Comparison of ENCODE assay signal across 8 cellular contexts in genomic region chr10:45464958-45465567, GRCh38.
DNase-seq lines count a peak whose midpoint lies in the region; ATAC-seq and TF ChIP-seq lines count a peak whose summit lies in the region.

No MANE protein-coding gene starts in this region.

- no peak overlapping the region for H3K4me3 ChIP-seq in adrenal gland

- H3K9me3 ChIP-seq in T-helper 17 cell (ENCODE audit: control insufficient read depth, low read length, poor library complexity, severe bottlenecking): no peaks in the 10 kb centered on the region
- no peaks in the 10 kb centered on the region for H3K9me3 ChIP-seq in adrenal gland (replicated peaks in 1 of 3)

- intact Hi-C loops in adrenal gland (cut with DNase I) (loop anchor here (5.0 to 10.0 kb wide), 3 partner anchors 130 to 213 kb away; partner anchors contain the start of gene ZFAND4 (in 2 of the 2)), left ventricle myocardium superior (cut with micrococcal nuclease) (no loop called here), sciatic nerve (cut with DNase I) (loop anchor here (10.0 kb wide), 1 partner anchor 120 kb away; no protein-coding TSS in a partner anchor)

- WGBS in adrenal gland, 4 donors: 17 to 25% (median 20%) methylated on average over 4 to 6 of the region's 6 CpGs

- TF ChIP-seq POLR2A in adrenal gland (IDR thresholded peaks at IDR 0.05): no peak

- peak overlapping the region; percentile 80 for H3K27ac Mint-ChIP-seq in T-helper 17 cell

- in situ Hi-C loops in KBM-7 (cut with MboI; ENCODE audit: low pct_unique_long_range_greater_than_20kb, low sequenced_read_pairs): no loop called here

- TF ChIP-seq CTCF in adrenal gland (IDR thresholded peaks at IDR 0.05): peak; percentile 88 to 96 (median 94)

- no peak overlapping the region for H3K27ac ChIP-seq in adrenal gland

- DNase-seq in EL: peak; percentile 64
- peak; percentile 89 for DNase-seq in KBM-7
- peak; percentile 46 to 72 (median 54) for DNase-seq in T-helper 17 cell
- peak; percentile 79 to 93 (median 82) for DNase-seq in adrenal gland
- peak; percentile 85 for DNase-seq in left ventricle myocardium superior
- peak; percentile 86 for DNase-seq in sciatic nerve (ENCODE audit: low spot score)

- peaks cover 20 to 25% of the 10 kb centered on the region in 2 donors for H3K4me1 ChIP-seq in adrenal gland (replicated peaks in 1 of 2)

- peaks cover 5% of the 10 kb centered on the region for H3K36me3 Mint-ChIP-seq in T-helper 17 cell (ENCODE audit: low read depth)

- peaks cover 0 to 7% of the 10 kb centered on the region in 2 donors for H3K36me3 ChIP-seq in adrenal gland (replicated peaks in 1 of 2)

- H3K4me3 Mint-ChIP-seq in T-helper 17 cell: no peak overlapping the region

- peak; percentile 48 for ATAC-seq in GM21526 (IDR thresholded peaks at IDR 0.05; ENCODE audit: low FRiP score, unreplicated experiment)
- ATAC-seq in T-helper 17 cell: peak; percentile 96
- ATAC-seq in left ventricle myocardium superior: peak; percentile 94
- ATAC-seq in sciatic nerve: peak; percentile 94
- no peak for ATAC-seq in GM18519 (IDR thresholded peaks at IDR 0.05; ENCODE audit: low FRiP score, unreplicated experiment)

- H3K27me3 ChIP-seq in adrenal gland: no peaks in the 10 kb centered on the region

- peaks cover 39% of the 10 kb centered on the region for H3K4me1 Mint-ChIP-seq in T-helper 17 cell

- H3K27me3 Mint-ChIP-seq in T-helper 17 cell: no peaks in the 10 kb centered on the region
